Comparison of ENCODE assay signal across 12 cellular contexts in the genomic region with DNA sequence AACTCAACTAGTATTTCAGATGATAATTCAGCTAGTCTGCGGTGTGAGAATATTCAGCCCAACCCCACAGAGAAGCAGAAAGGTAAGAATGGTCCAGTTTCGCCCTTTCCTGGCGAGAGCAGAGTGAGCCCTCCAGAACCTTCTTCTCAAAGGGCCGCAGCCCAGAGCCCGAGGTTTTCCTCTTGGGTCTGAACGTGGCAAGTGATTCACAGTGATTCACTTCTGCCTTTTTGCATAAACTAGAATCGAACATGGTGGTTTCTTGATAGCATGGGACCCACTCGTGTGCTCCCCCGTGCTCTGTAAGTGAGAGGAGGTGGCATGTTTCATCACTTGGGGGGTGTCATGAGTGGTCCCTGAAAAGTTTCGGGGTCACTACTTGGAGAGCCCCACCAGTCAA. TPM values are rescaled to one million over a fixed set of nuclear protein-coding genes. Genes with fewer than 3 reads are reported as not detected.
DNase-seq lines count a peak whose midpoint lies in the region; ATAC-seq and TF ChIP-seq lines count a peak whose summit lies in the region.
"Had no signal": no experiment of that assay in that cellular context is flagged by ENCODE, and none has a peak within 500 bp of the region (broad histone marks: within the 10 kb centered on the region; RNA-seq: fewer than 3 reads in every experiment).

No MANE protein-coding gene starts in this region.

- peaks cover 3% of the 10 kb centered on the region for H3K4me1 Mint-ChIP-seq in stimulated activated naive CD8-positive, alpha-beta T cell treated with anti-CD3 and anti-CD28 coated beads, Interleukin-15, amount 100 ng/mL, for 72 hours
- peaks cover 7% of the 10 kb centered on the region for H3K4me1 Mint-ChIP-seq in mesothelial cell of epicardium
- H3K4me1 Mint-ChIP-seq: CD4-positive, CD25-positive, alpha-beta regulatory T cell; H9 had no signal

- peak; percentile 32 for ATAC-seq in stimulated activated naive CD8-positive, alpha-beta T cell treated with anti-CD3 and anti-CD28 coated beads, Interleukin-15, Interleukin-2, amounts not matched to agents 100 U/mL and 50 U/mL, for 24 hours
- no peak for ATAC-seq in stimulated activated naive CD8-positive, alpha-beta T cell treated with anti-CD3 and anti-CD28 coated beads, Interleukin-15, amount 100 ng/mL, for 72 hours
- ATAC-seq: HepG2 had no signal

- TF ChIP-seq CTCF in mesothelial cell of epicardium (IDR thresholded peaks at IDR 0.05; ENCODE audit: unreplicated experiment): no peak

- H3K9me3 Mint-ChIP-seq in stimulated activated naive CD8-positive, alpha-beta T cell treated with anti-CD3 and anti-CD28 coated beads, Interleukin-15, amount 100 ng/mL, for 72 hours: no peaks in the 10 kb centered on the region
- H3K9me3 Mint-ChIP-seq in mesothelial cell of epicardium: no peaks in the 10 kb centered on the region
- H3K9me3 Mint-ChIP-seq: CD4-positive, CD25-positive, alpha-beta regulatory T cell; H9 had no signal

- H3K4me3 Mint-ChIP-seq in stimulated activated naive CD8-positive, alpha-beta T cell treated with anti-CD3 and anti-CD28 coated beads, Interleukin-15, amount 100 ng/mL, for 72 hours: no peak overlapping the region
- H3K4me3 Mint-ChIP-seq in mesothelial cell of epicardium: no peak overlapping the region
- H3K4me3 Mint-ChIP-seq: CD4-positive, CD25-positive, alpha-beta regulatory T cell; H9 had no signal

- H3K27me3 Mint-ChIP-seq in stimulated activated naive CD8-positive, alpha-beta T cell treated with anti-CD3 and anti-CD28 coated beads, Interleukin-15, amount 100 ng/mL, for 72 hours: no peaks in the 10 kb centered on the region
- no peaks in the 10 kb centered on the region for H3K27me3 Mint-ChIP-seq in mesothelial cell of epicardium (ENCODE audit: low read depth)
- H3K27me3 Mint-ChIP-seq: CD4-positive, CD25-positive, alpha-beta regulatory T cell had no signal

- DNase-seq in stimulated activated naive CD8-positive, alpha-beta T cell treated with anti-CD3 and anti-CD28 coated beads, Interleukin-15, Interleukin-2, amounts not matched to agents 100 U/mL and 50 U/mL, for 24 hours: no peak
- DNase-seq in stimulated activated naive CD8-positive, alpha-beta T cell treated with anti-CD3 and anti-CD28 coated beads, Interleukin-15, amount 100 ng/mL, for 72 hours: no peak
- DNase-seq in astrocyte of the hippocampus (ENCODE audit: low read depth, low spot score): peak; percentile 31
- no peak for DNase-seq in mesothelial cell of epicardium (ENCODE audit: low spot score in 2 of 2, unreplicated experiment in 2 of 2)
- no peak for DNase-seq in activated gamma-delta T cell treated with Interleukin-2 at 50 U/mL for 16 hours
- DNase-seq in T1000 (lab: John Stamatoyannopoulos, UW): no peak
- no peak for DNase-seq in kidney glomerular epithelial cell (lab: John Stamatoyannopoulos, UW)
- DNase-seq: 8988T; CD4-positive, CD25-positive, alpha-beta regulatory T cell; GOT3; H9 had no signal

- H3K27ac Mint-ChIP-seq in stimulated activated naive CD8-positive, alpha-beta T cell treated with anti-CD3 and anti-CD28 coated beads, Interleukin-15, amount 100 ng/mL, for 72 hours: no peak overlapping the region
- H3K27ac Mint-ChIP-seq in mesothelial cell of epicardium: peak overlapping the region; percentile 92
- H3K27ac Mint-ChIP-seq: CD4-positive, CD25-positive, alpha-beta regulatory T cell had no signal

- peaks cover 9% of the 10 kb centered on the region for H3K36me3 Mint-ChIP-seq in mesothelial cell of epicardium

RNA-seq across cellular contexts. Expression of gene TRAF3IP1, which starts 24.2 kb away (rescaled TPM):
- total RNA-seq in mesothelial cell of epicardium: 17.5 to 23.2 TPM (median 21.4 TPM) in 3 replicates

RNA-seq across cellular contexts. Expression of gene PER2, which starts 56.1 kb away (rescaled TPM):
- total RNA-seq in mesothelial cell of epicardium: 11.4 to 12.7 TPM (median 11.7 TPM) in 3 replicates
